ENCODE assay signal across 1 cellular context in genomic region chr19:42268142-42268703, GRCh38.
TF ChIP-seq lines count a peak whose summit lies in the region.

No MANE protein-coding gene starts in this region.

TF ChIP-seq in HepG2, 621 proteins besides CTCF, POLR2A, EP300 and RAD21 (continued from another document and continues in another):
- TF ChIP-seq, protein P1, sequence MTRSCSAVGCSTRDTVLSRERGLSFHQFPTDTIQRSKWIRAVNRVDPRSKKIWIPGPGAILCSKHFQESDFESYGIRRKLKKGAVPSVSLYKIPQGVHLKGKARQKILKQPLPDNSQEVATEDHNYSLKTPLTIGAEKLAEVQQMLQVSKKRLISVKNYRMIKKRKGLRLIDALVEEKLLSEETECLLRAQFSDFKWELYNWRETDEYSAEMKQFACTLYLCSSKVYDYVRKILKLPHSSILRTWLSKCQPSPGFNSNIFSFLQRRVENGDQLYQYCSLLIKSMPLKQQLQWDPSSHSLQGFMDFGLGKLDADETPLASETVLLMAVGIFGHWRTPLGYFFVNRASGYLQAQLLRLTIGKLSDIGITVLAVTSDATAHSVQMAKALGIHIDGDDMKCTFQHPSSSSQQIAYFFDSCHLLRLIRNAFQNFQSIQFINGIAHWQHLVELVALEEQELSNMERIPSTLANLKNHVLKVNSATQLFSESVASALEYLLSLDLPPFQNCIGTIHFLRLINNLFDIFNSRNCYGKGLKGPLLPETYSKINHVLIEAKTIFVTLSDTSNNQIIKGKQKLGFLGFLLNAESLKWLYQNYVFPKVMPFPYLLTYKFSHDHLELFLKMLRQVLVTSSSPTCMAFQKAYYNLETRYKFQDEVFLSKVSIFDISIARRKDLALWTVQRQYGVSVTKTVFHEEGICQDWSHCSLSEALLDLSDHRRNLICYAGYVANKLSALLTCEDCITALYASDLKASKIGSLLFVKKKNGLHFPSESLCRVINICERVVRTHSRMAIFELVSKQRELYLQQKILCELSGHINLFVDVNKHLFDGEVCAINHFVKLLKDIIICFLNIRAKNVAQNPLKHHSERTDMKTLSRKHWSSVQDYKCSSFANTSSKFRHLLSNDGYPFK (CRISPR knock-in tag; IDR thresholded peaks at IDR 0.05; ENCODE audit: borderline replicate concordance) = peak; percentile 77; the same call in 1 of the 2 replicates
- TF ChIP-seq ZNF619 (CRISPR knock-in tag; IDR thresholded peaks at IDR 0.05) (no peak), HIC2 (CRISPR knock-in tag; IDR thresholded peaks at IDR 0.05; ENCODE audit: low read depth) (peak; percentile 32; the same call in 1 of the 2 replicates), SYNCRIP (IDR thresholded peaks at IDR 0.05; ENCODE audit: insufficient read depth, low read depth, low read length) (no peak), ATF3 (CRISPR knock-in tag; IDR thresholded peaks at IDR 0.05) (peak; percentile 64; the same call in 1 of the 2 replicates), FOXA3 (CRISPR knock-in tag; IDR thresholded peaks at IDR 0.05) (peak; percentile 69; the same call in 1 of the 2 replicates), NFKB2 (CRISPR knock-in tag; IDR thresholded peaks at IDR 0.05; ENCODE audit: borderline replicate concordance) (peak; percentile 67; the same call in 1 of the 2 replicates), ZNF337 (CRISPR knock-in tag; IDR thresholded peaks at IDR 0.05; ENCODE audit: borderline replicate concordance, low read depth) (0 out of 2 replicates have a peak, but pooled peaks have one; percentile 24), ATF7-NPFF (CRISPR knock-in tag; IDR thresholded peaks at IDR 0.05; ENCODE audit: low read depth) (0 out of 2 replicates have a peak, but pooled peaks have one; percentile 35), NCOR1 (IDR thresholded peaks at IDR 0.05; ENCODE audit: borderline replicate concordance, low read length) (peak; percentile 36; the same call in 1 of the 2 replicates), MAF1 (CRISPR knock-in tag; IDR thresholded peaks at IDR 0.05; ENCODE audit: borderline replicate concordance) (0 out of 2 replicates have a peak, but pooled peaks have one; percentile 52), NFATC3 (CRISPR knock-in tag; IDR thresholded peaks at IDR 0.05) (0 out of 2 replicates have a peak, but pooled peaks have one; percentile 30), MEIS2 (CRISPR knock-in tag; IDR thresholded peaks at IDR 0.05) (no peak), CHD4 (IDR thresholded peaks at IDR 0.05; ENCODE audit: borderline replicate concordance, low read length) (peak; percentile 33; the same call in 1 of the 2 replicates), ZNF878 (CRISPR knock-in tag; IDR thresholded peaks at IDR 0.05) (0 out of 2 replicates have a peak, but pooled peaks have one; percentile 50), PTBP1 (IDR thresholded peaks at IDR 0.05; ENCODE audit: low read depth, low read length, poor library complexity, severe bottlenecking) (peak; percentile 99), ZNF773 (CRISPR knock-in tag; IDR thresholded peaks at IDR 0.05; ENCODE audit: borderline replicate concordance) (0 out of 2 replicates have a peak, but pooled peaks have one; percentile 67), CHD2 (IDR thresholded peaks at IDR 0.05; ENCODE audit: low read depth, low read length) (peak; percentile 89), SRSF4 (IDR thresholded peaks at IDR 0.05; ENCODE audit: low read depth, low read length, poor library complexity, severe bottlenecking) (no peak), ZNF317 (CRISPR knock-in tag; IDR thresholded peaks at IDR 0.05) (0 out of 2 replicates have a peak, but pooled peaks have one; percentile 25), GMEB1 (CRISPR knock-in tag; IDR thresholded peaks at IDR 0.05; ENCODE audit: borderline replicate concordance) (peak; percentile 69; the same call in 1 of the 2 replicates)
- TF ChIP-seq, protein P2, sequence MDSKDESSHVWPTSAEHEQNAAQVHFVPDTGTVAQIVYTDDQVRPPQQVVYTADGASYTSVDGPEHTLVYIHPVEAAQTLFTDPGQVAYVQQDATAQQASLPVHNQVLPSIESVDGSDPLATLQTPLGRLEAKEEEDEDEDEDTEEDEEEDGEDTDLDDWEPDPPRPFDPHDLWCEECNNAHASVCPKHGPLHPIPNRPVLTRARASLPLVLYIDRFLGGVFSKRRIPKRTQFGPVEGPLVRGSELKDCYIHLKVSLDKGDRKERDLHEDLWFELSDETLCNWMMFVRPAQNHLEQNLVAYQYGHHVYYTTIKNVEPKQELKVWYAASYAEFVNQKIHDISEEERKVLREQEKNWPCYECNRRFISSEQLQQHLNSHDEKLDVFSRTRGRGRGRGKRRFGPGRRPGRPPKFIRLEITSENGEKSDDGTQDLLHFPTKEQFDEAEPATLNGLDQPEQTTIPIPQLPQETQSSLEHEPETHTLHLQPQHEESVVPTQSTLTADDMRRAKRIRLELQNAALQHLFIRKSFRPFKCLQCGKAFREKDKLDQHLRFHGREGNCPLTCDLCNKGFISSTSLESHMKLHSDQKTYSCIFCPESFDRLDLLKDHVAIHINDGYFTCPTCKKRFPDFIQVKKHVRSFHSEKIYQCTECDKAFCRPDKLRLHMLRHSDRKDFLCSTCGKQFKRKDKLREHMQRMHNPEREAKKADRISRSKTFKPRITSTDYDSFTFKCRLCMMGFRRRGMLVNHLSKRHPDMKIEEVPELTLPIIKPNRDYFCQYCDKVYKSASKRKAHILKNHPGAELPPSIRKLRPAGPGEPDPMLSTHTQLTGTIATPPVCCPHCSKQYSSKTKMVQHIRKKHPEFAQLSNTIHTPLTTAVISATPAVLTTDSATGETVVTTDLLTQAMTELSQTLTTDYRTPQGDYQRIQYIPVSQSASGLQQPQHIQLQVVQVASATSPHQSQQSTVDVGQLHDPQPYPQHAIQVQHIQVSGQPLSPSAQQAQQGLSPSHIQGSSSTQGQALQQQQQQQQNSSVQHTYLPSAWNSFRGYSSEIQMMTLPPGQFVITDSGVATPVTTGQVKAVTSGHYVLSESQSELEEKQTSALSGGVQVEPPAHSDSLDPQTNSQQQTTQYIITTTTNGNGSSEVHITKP (CRISPR knock-in tag; IDR thresholded peaks at IDR 0.05; ENCODE audit: low read depth) = no peak
- TF ChIP-seq, protein P3, sequence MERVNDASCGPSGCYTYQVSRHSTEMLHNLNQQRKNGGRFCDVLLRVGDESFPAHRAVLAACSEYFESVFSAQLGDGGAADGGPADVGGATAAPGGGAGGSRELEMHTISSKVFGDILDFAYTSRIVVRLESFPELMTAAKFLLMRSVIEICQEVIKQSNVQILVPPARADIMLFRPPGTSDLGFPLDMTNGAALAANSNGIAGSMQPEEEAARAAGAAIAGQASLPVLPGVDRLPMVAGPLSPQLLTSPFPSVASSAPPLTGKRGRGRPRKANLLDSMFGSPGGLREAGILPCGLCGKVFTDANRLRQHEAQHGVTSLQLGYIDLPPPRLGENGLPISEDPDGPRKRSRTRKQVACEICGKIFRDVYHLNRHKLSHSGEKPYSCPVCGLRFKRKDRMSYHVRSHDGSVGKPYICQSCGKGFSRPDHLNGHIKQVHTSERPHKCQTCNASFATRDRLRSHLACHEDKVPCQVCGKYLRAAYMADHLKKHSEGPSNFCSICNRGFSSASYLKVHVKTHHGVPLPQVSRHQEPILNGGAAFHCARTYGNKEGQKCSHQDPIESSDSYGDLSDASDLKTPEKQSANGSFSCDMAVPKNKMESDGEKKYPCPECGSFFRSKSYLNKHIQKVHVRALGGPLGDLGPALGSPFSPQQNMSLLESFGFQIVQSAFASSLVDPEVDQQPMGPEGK (CRISPR knock-in tag; IDR thresholded peaks at IDR 0.05) = peak; percentile 60
- TF ChIP-seq, protein P4, sequence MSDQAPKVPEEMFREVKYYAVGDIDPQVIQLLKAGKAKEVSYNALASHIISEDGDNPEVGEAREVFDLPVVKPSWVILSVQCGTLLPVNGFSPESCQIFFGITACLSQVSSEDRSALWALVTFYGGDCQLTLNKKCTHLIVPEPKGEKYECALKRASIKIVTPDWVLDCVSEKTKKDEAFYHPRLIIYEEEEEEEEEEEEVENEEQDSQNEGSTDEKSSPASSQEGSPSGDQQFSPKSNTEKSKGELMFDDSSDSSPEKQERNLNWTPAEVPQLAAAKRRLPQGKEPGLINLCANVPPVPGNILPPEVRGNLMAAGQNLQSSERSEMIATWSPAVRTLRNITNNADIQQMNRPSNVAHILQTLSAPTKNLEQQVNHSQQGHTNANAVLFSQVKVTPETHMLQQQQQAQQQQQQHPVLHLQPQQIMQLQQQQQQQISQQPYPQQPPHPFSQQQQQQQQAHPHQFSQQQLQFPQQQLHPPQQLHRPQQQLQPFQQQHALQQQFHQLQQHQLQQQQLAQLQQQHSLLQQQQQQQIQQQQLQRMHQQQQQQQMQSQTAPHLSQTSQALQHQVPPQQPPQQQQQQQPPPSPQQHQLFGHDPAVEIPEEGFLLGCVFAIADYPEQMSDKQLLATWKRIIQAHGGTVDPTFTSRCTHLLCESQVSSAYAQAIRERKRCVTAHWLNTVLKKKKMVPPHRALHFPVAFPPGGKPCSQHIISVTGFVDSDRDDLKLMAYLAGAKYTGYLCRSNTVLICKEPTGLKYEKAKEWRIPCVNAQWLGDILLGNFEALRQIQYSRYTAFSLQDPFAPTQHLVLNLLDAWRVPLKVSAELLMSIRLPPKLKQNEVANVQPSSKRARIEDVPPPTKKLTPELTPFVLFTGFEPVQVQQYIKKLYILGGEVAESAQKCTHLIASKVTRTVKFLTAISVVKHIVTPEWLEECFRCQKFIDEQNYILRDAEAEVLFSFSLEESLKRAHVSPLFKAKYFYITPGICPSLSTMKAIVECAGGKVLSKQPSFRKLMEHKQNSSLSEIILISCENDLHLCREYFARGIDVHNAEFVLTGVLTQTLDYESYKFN (CRISPR knock-in tag; conservative IDR thresholded peaks at IDR 0.05) = peak; percentile 89
- TF ChIP-seq, protein P5, sequence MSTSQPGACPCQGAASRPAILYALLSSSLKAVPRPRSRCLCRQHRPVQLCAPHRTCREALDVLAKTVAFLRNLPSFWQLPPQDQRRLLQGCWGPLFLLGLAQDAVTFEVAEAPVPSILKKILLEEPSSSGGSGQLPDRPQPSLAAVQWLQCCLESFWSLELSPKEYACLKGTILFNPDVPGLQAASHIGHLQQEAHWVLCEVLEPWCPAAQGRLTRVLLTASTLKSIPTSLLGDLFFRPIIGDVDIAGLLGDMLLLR (CRISPR knock-in tag; IDR thresholded peaks at IDR 0.05) = no peak
- TF ChIP-seq, protein P6, sequence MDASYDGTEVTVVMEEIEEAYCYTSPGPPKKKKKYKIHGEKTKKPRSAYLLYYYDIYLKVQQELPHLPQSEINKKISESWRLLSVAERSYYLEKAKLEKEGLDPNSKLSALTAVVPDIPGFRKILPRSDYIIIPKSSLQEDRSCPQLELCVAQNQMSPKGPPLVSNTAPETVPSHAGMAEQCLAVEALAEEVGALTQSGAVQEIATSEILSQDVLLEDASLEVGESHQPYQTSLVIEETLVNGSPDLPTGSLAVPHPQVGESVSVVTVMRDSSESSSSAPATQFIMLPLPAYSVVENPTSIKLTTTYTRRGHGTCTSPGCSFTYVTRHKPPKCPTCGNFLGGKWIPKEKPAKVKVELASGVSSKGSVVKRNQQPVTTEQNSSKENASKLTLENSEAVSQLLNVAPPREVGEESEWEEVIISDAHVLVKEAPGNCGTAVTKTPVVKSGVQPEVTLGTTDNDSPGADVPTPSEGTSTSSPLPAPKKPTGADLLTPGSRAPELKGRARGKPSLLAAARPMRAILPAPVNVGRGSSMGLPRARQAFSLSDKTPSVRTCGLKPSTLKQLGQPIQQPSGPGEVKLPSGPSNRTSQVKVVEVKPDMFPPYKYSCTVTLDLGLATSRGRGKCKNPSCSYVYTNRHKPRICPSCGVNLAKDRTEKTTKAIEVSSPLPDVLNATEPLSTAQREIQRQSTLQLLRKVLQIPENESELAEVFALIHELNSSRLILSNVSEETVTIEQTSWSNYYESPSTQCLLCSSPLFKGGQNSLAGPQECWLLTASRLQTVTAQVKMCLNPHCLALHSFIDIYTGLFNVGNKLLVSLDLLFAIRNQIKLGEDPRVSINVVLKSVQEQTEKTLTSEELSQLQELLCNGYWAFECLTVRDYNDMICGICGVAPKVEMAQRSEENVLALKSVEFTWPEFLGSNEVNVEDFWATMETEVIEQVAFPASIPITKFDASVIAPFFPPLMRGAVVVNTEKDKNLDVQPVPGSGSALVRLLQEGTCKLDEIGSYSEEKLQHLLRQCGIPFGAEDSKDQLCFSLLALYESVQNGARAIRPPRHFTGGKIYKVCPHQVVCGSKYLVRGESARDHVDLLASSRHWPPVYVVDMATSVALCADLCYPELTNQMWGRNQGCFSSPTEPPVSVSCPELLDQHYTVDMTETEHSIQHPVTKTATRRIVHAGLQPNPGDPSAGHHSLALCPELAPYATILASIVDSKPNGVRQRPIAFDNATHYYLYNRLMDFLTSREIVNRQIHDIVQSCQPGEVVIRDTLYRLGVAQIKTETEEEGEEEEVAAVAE (CRISPR knock-in tag; IDR thresholded peaks at IDR 0.05; ENCODE audit: borderline replicate concordance) = peak; percentile 50; the same call in 1 of the 2 replicates
